In genomic region chr9:107389617-107390071, GRCh38 we compare ENCODE assay signal across 15 cellular contexts.
DNase-seq lines count a peak whose midpoint lies in the region; ATAC-seq, FAIRE-seq and TF ChIP-seq lines count a peak whose summit lies in the region.
"Had no signal": no experiment of that assay in that cellular context is flagged by ENCODE, and none has a peak within 500 bp of the region (broad histone marks: within the 10 kb centered on the region; RNA-seq: fewer than 3 reads in every experiment).

No MANE protein-coding gene starts in this region.

- FAIRE-seq in A549 (lab: Jason Lieb, UNC), result no peak

- POLR2A ChIA-PET in A549 (lab: Yijun Ruan, JAX), result no interaction called here

- DNase-seq in A549 (ENCODE audit: low read depth in 1 of 2, low spot score in 1 of 2), result peak in 1 of 2 experiments; percentile 13
- DNase-seq in LoVo (ENCODE audit: low spot score), result peak; percentile 15
- peak; percentile 83 for DNase-seq in fibroblast of mammary gland (ENCODE audit: low read depth)
- DNase-seq in mucosa of gallbladder (ENCODE audit: low spot score), result peak; percentile 53
- no peak for DNase-seq in AG08396 (ENCODE audit: low spot score)
- no peak for DNase-seq in NCI-H526 (lab: John Stamatoyannopoulos, UW)
- no peak for DNase-seq in NCI-H1694 treated with DMSO at 0.1 percent for 48 hours (lab: John Stamatoyannopoulos, UW)
- DNase-seq: ACHN; activated CD8-positive, alpha-beta memory T cell treated with anti-CD3 and anti-CD28 coated beads for 24 hours; activated naive CD8-positive, alpha-beta T cell treated with anti-CD3 and anti-CD28 coated beads, Interleukin-2, amount 50 U/mL, for 24 hours; Karpas-422; NCI-H510A treated with DMSO at 0.1 percent for 48 hours; stimulated activated CD4-positive, alpha-beta T cell treated with anti-CD3 and anti-CD28 coated beads, Interleukin-2, amount 100 ng/mL, for 48 hours had no signal

- no peak for TF ChIP-seq RAD21 in A549 (conservative IDR thresholded peaks at IDR 0.05 in 1 of 2, IDR thresholded peaks at IDR 0.05 in 1 of 2)

- TF ChIP-seq EP300 in A549 (IDR thresholded peaks at IDR 0.05), result no peak

- ATAC-seq in A549 (peak; percentile 27 to 49; a peak in 4 of 6 replicates), HG02571 (IDR thresholded peaks at IDR 0.05; ENCODE audit: unreplicated experiment) (no peak)

- no peak for TF ChIP-seq CTCF in A549 (IDR thresholded peaks at IDR 0.05)
- TF ChIP-seq CTCF in fibroblast of mammary gland (conservative IDR thresholded peaks at IDR 0.05; ENCODE audit: control insufficient read depth, insufficient read depth, low read depth, low read length), result no peak

- H3K27ac ChIP-seq in A549, result no peak overlapping the region
- H3K27ac ChIP-seq: thoracic aorta had no signal

- H3K4me2 ChIP-seq in A549, result 0 out of 3 replicates have a peak overlapping the region, but pooled peaks have one; percentile 2

- H3K4me3 ChIP-seq in A549 (no peak overlapping the region), fibroblast of mammary gland (ENCODE audit: control insufficient read depth, low read depth, low read length) (no peak overlapping the region)
- H3K4me3 ChIP-seq: thoracic aorta had no signal

- H3K9me3 ChIP-seq in A549, result no peaks in the 10 kb centered on the region
- H3K9me3 ChIP-seq: thoracic aorta had no signal

- no peak for TF ChIP-seq POLR2A in A549 (IDR thresholded peaks at IDR 0.05; ENCODE audit: low read length)

- CTCF ChIA-PET in A549 (lab: Yijun Ruan, JAX), result interaction anchor here (1.1 to 1.4 kb wide), 2 partner anchors 32 to 1372 kb away, joined by 3 read pairs; no protein-coding TSS in a partner anchor

- H3K4me1 ChIP-seq in A549, result peaks cover 3% of the 10 kb centered on the region; the same call in 1 of the 3 replicates

- WGBS in A549 (ENCODE audit: missing lambda C conversion rate), result 12% methylated on average over 3 of the region's 3 CpGs

TF ChIP-seq in A549, 52 proteins besides CTCF, POLR2A, EP300 and RAD21:
- peak in 1 of 2 experiments; percentile 20; a peak in 1 of 4 replicates for TF ChIP-seq CEBPB (IDR thresholded peaks at IDR 0.05)
- no peak for TF ChIP-seq NFE2L2 (conservative IDR thresholded peaks at IDR 0.05; ENCODE audit: low read length)
- no peak for TF ChIP-seq PBX3 (IDR thresholded peaks at IDR 0.05)
- no peak for TF ChIP-seq ZC3H11A (IDR thresholded peaks at IDR 0.05)
- TF ChIP-seq ZSCAN20 (CRISPR knock-in tag; IDR thresholded peaks at IDR 0.05), result no peak
- no peak for TF ChIP-seq NPAS2 (CRISPR knock-in tag; IDR thresholded peaks at IDR 0.05; ENCODE audit: borderline replicate concordance)
TF ChIP-seq in A549: peak in this region for 1.

Comparison
In these comparisons a context has a peak if more than half of its experiments do, and no peak if none do; other contexts are left out.
1. DNase-seq: peak in LoVo (single experiment), fibroblast of mammary gland (single experiment) and mucosa of gallbladder (single experiment); none in AG08396 (single experiment), NCI-H526 (0 of 2) and NCI-H1694 treated with DMSO at 0.1 percent for 48 hours (single experiment).